Comparison of ENCODE assay signal across 35 cellular contexts in the genomic region with DNA sequence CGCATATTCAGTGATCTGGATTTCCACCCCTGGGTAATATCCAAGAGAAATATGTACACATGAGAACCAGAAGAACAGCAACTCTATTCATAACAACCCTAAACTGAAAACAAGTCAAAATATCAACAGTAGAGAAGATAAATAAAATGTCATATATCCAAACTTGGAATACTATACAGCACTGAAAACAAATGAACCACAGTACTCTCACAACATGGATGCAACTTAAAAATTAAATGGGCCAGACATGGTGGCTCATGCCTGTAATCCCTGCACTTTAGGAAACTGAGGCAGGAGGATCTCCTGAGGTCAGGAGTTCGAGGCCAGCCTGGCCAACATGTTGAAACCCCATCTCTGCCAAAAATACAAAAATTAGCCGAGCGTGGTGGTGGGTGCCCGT.
"Had no signal": no experiment of that assay in that cellular context is flagged by ENCODE, and none has a peak within 500 bp of the region (broad histone marks: within the 10 kb centered on the region; RNA-seq: fewer than 3 reads in every experiment).

No MANE protein-coding gene starts in this region.

- DNase-seq: Karpas-422, Kasumi-1, MG63, MM.1S, MV-4-11, NCI-H1048, NCI-H1092, NCI-H1092 treated with DMSO at 0.1 percent for 48 hours, NCI-H1105, NCI-H1105 treated with DMSO at 0.1 percent for 48 hours, NCI-H1417, NCI-H1417 treated with DMSO at 0.1 percent for 48 hours, NCI-H1436, NCI-H1436 treated with DMSO at 0.1 percent for 48 hours, NCI-H146, NCI-H1694, NCI-H1694 treated with DMSO at 0.1 percent for 48 hours, NCI-H187, NCI-H187 treated with DMSO at 0.1 percent for 48 hours, NCI-H1930, NCI-H2029, NCI-H2029 treated with DMSO at 0.1 percent for 48 hours, NCI-H2081, NCI-H2081 treated with DMSO at 0.1 percent for 48 hours, NCI-H2107, NCI-H2171, NCI-H2171 treated with DMSO at 0.1 percent for 48 hours, NCI-H2227 treated with DMSO at 0.1 percent for 48 hours, NCI-H226, NCI-H345, NCI-H446, NCI-H446 treated with DMSO at 0.1 percent for 48 hours, NCI-H510A, NCI-H510A treated with DMSO at 0.1 percent for 48 hours, NCI-H524 had no signal

- H3K27me3 ChIP-seq: MG63 had no signal

- H3K9me3 ChIP-seq: MG63 had no signal

- H3K36me3 ChIP-seq: MG63 had no signal

- H3K4me3 ChIP-seq: MG63 had no signal
